32 cellular contexts compared by ENCODE assay signal in genomic region chr2:128874608-128875007, GRCh38.
"Had no signal": no experiment of that assay in that cellular context is flagged by ENCODE, and none has a peak within 500 bp of the region (broad histone marks: within the 10 kb centered on the region; RNA-seq: fewer than 3 reads in every experiment).

No MANE protein-coding gene starts in this region.

- H3K4me3 ChIP-seq: adrenal gland, ascending aorta, body of pancreas, breast epithelium, cardiac muscle cell had no signal

- H3K27me3 ChIP-seq: adrenal gland, ascending aorta, body of pancreas, brain microvascular endothelial cell, breast epithelium, cardiac muscle cell had no signal

- H3K27ac ChIP-seq: adrenal gland, ascending aorta, body of pancreas, brain microvascular endothelial cell, breast epithelium, cardiac muscle cell had no signal

- H3K4me1 ChIP-seq: adrenal gland, ascending aorta, body of pancreas, breast epithelium had no signal

- DNase-seq: activated effector memory CD4-positive, alpha-beta T cell treated with anti-CD3 and anti-CD28 coated beads, Interleukin-2, amount 50 U/mL, for 16 hours; activated effector memory CD4-positive, alpha-beta T cell treated with Interleukin-2 at 50 U/mL for 16 hours; activated gamma-delta T cell; activated gamma-delta T cell treated with Interleukin-2 at 50 U/mL for 16 hours; activated naive CD4-positive, alpha-beta T cell; activated naive CD4-positive, alpha-beta T cell treated with anti-CD3 and anti-CD28 coated beads for 36 hours; activated naive CD4-positive, alpha-beta T cell treated with anti-CD3 and anti-CD28 coated beads, Interleukin-2, amount 10 ng/mL, durations not matched to agents 7 days and 5 days; activated naive CD4-positive, alpha-beta T cell treated with anti-CD3 and anti-CD28 coated beads, Interleukin-2, amount 50 U/mL, for 16 hours; activated naive CD4-positive, alpha-beta T cell treated with Interleukin-2 at 50 U/mL for 16 hours; activated naive CD8-positive, alpha-beta T cell treated with anti-CD3 and anti-CD28 coated beads for 36 hours; activated naive CD8-positive, alpha-beta T cell treated with anti-CD3 and anti-CD28 coated beads, Interleukin-2, amount 10 ng/mL, durations not matched to agents 7 days and 5 days; activated naive CD8-positive, alpha-beta T cell treated with anti-CD3 and anti-CD28 coated beads, Interleukin-2, amount 50 U/mL, for 24 hours; activated T-cell treated with anti-CD3 and anti-CD28 coated beads, Interleukin-2, amount 50 U/mL, for 1 hour; activated T-cell treated with anti-CD3 and anti-CD28 coated beads, Interleukin-2, amount 50 U/mL, for 24 hours; activated T-cell treated with anti-CD3 and anti-CD28 coated beads, Interleukin-2, amount 50 U/mL, for 4 hours; activated T-cell treated with anti-CD3 and anti-CD28 coated beads, Interleukin-2, amount 50 U/mL, for 48 hours; activated T-cell treated with anti-CD3 and anti-CD28 coated beads, Interleukin-2, amount 50 U/mL, for 72 hours; adrenal gland; amniotic stem cell; amygdala; anterior cingulate cortex; aorta; body of pancreas; brain microvascular endothelial cell; caudate nucleus; central memory CD4-positive, alpha-beta T cell; cerebellar nuclear complex had no signal

- H3K9me3 ChIP-seq: adrenal gland, ascending aorta, body of pancreas, breast epithelium had no signal

- H3K36me3 ChIP-seq: adrenal gland, ascending aorta, brain microvascular endothelial cell, breast epithelium, cardiac muscle cell had no signal

- ATAC-seq: activated naive CD4-positive, alpha-beta T cell treated with anti-CD3 and anti-CD28 coated beads, Interleukin-2, amount 50 U/mL, for 72 hours; activated naive CD8-positive, alpha-beta T cell treated with anti-CD3 and anti-CD28 coated beads, Interleukin-2, amount 50 U/mL, for 24 hours; activated T-cell treated with anti-CD3 and anti-CD28 coated beads, Interleukin-2, amount 50 U/mL, for 4 hours; activated T-cell treated with anti-CD3 and anti-CD28 coated beads, Interleukin-2, amount 50 U/mL, for 72 hours; activated T-helper 17 cell treated with anti-CD3 and anti-CD28 coated beads, Interleukin-2, amount 50 U/mL, for 72 hours; body of pancreas had no signal
